Comparison of ENCODE assay signal across 1 cellular context in the genomic region with DNA sequence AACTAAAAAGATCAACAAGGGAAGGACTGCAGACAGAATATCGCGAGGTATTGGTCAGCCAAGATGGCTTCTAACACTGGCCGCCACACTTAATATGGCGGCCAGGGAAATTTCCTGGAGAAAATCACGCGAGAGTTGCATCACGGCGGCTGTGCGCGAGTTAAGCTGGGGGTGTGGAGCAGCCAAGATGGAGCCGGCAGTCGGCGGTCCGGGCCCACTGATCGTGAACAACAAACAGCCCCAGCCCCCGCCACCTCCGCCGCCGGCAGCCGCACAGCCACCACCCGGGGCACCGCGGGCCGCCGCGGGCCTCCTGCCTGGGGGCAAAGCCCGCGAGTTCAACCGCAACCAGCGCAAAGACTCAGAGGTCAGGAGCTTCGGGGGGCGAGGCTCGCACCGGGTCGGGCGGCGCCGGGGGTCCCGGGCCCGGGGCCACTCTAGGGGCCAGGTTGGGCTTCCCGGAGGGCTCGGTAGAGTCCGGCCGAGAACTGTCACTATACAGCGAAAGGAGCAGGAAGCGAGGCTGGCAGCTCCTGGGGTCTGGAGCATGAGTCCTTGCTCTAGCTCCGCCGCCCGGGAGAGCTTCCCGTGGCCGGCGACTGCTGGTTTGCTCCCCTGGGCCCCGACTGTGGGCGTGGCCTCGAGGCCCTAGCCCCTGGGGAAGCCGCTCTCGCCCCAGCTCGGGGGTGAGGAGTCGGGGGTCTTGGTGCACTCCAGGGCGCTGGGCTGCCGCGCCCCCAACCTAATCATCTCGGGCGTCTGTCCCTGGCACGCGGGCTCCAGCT.
TF ChIP-seq lines count a peak whose summit lies in the region.

A gene with protein sequence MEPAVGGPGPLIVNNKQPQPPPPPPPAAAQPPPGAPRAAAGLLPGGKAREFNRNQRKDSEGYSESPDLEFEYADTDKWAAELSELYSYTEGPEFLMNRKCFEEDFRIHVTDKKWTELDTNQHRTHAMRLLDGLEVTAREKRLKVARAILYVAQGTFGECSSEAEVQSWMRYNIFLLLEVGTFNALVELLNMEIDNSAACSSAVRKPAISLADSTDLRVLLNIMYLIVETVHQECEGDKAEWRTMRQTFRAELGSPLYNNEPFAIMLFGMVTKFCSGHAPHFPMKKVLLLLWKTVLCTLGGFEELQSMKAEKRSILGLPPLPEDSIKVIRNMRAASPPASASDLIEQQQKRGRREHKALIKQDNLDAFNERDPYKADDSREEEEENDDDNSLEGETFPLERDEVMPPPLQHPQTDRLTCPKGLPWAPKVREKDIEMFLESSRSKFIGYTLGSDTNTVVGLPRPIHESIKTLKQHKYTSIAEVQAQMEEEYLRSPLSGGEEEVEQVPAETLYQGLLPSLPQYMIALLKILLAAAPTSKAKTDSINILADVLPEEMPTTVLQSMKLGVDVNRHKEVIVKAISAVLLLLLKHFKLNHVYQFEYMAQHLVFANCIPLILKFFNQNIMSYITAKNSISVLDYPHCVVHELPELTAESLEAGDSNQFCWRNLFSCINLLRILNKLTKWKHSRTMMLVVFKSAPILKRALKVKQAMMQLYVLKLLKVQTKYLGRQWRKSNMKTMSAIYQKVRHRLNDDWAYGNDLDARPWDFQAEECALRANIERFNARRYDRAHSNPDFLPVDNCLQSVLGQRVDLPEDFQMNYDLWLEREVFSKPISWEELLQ (plus strand): TSS at position 174 of the 785 bp plus-strand sequence. CDS start 14 bp downstream, at position 188.

TF ChIP-seq in HepG2, 621 proteins besides CTCF, POLR2A, EP300 and RAD21 (continued from another document and continues in another):
- TF ChIP-seq, protein P1, sequence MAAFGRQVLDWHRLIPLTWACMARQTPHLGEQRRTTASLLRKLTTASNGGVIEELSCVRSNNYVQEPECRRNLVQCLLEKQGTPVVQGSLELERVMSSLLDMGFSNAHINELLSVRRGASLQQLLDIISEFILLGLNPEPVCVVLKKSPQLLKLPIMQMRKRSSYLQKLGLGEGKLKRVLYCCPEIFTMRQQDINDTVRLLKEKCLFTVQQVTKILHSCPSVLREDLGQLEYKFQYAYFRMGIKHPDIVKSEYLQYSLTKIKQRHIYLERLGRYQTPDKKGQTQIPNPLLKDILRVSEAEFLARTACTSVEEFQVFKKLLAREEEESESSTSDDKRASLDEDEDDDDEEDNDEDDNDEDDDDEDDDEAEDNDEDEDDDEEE (CRISPR knock-in tag; IDR thresholded peaks at IDR 0.05), result no peak
- TF ChIP-seq KDM5B (CRISPR knock-in tag; IDR thresholded peaks at IDR 0.05; ENCODE audit: borderline replicate concordance) (peak; percentile 74; the same call in 1 of the 2 replicates), EZH2 (conservative IDR thresholded peaks at IDR 0.05; ENCODE audit: low read depth, low read length) (no peak), TP53 (CRISPR knock-in tag; conservative IDR thresholded peaks at IDR 0.05) (0 out of 2 replicates have a peak, but pooled peaks have one; percentile 30), ZNF878 (CRISPR knock-in tag; IDR thresholded peaks at IDR 0.05) (no peak), NFIC (IDR thresholded peaks at IDR 0.05; ENCODE audit: low read length) (0 out of 2 replicates have a peak, but pooled peaks have one; percentile 37), YEATS4 (CRISPR knock-in tag; IDR thresholded peaks at IDR 0.05; ENCODE audit: borderline replicate concordance) (no peak), U2AF1 (optimal IDR thresholded peaks at IDR 0.05; ENCODE audit: low read depth, low read length) (peak; percentile 48), ZFP36L1 (CRISPR knock-in tag; IDR thresholded peaks at IDR 0.05) (no peak), CENPT (CRISPR knock-in tag; IDR thresholded peaks at IDR 0.05; ENCODE audit: low read depth) (no peak), ZZZ3 (CRISPR knock-in tag; IDR thresholded peaks at IDR 0.05; ENCODE audit: borderline replicate concordance) (no peak), TAF15 (IDR thresholded peaks at IDR 0.05; ENCODE audit: low read depth, low read length, poor library complexity, severe bottlenecking) (no peak), ZMYM3 (CRISPR knock-in tag; IDR thresholded peaks at IDR 0.05) (no peak), MAFK (conservative IDR thresholded peaks at IDR 0.05 in 1 of 2, IDR thresholded peaks at IDR 0.05 in 1 of 2; ENCODE audit: low read length in 2 of 2) (no peak), ZMYM4 (CRISPR knock-in tag; IDR thresholded peaks at IDR 0.05) (peak; percentile 81), ZNF766 (CRISPR knock-in tag; IDR thresholded peaks at IDR 0.05; ENCODE audit: borderline replicate concordance) (peak; percentile 74; the same call in 1 of the 2 replicates), HCFC1 (IDR thresholded peaks at IDR 0.05; ENCODE audit: low read depth, low read length) (peak; percentile 93), ZNF260 (CRISPR knock-in tag; IDR thresholded peaks at IDR 0.05; ENCODE audit: borderline replicate concordance, low read depth) (no peak), ISL2 (CRISPR knock-in tag; IDR thresholded peaks at IDR 0.05) (peak; percentile 36; the same call in 1 of the 2 replicates), KLF12 (CRISPR knock-in tag; IDR thresholded peaks at IDR 0.05; ENCODE audit: borderline replicate concordance) (0 out of 2 replicates have a peak, but pooled peaks have one; percentile 52), ZNF468 (CRISPR knock-in tag; IDR thresholded peaks at IDR 0.05) (no peak), CEBPG (CRISPR knock-in tag; IDR thresholded peaks at IDR 0.05) (peak; percentile 80)
- TF ChIP-seq, protein P2, sequence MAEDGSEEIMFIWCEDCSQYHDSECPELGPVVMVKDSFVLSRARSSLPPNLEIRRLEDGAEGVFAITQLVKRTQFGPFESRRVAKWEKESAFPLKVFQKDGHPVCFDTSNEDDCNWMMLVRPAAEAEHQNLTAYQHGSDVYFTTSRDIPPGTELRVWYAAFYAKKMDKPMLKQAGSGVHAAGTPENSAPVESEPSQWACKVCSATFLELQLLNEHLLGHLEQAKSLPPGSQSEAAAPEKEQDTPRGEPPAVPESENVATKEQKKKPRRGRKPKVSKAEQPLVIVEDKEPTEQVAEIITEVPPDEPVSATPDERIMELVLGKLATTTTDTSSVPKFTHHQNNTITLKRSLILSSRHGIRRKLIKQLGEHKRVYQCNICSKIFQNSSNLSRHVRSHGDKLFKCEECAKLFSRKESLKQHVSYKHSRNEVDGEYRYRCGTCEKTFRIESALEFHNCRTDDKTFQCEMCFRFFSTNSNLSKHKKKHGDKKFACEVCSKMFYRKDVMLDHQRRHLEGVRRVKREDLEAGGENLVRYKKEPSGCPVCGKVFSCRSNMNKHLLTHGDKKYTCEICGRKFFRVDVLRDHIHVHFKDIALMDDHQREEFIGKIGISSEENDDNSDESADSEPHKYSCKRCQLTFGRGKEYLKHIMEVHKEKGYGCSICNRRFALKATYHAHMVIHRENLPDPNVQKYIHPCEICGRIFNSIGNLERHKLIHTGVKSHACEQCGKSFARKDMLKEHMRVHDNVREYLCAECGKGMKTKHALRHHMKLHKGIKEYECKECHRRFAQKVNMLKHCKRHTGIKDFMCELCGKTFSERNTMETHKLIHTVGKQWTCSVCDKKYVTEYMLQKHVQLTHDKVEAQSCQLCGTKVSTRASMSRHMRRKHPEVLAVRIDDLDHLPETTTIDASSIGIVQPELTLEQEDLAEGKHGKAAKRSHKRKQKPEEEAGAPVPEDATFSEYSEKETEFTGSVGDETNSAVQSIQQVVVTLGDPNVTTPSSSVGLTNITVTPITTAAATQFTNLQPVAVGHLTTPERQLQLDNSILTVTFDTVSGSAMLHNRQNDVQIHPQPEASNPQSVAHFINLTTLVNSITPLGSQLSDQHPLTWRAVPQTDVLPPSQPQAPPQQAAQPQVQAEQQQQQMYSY (CRISPR knock-in tag; IDR thresholded peaks at IDR 0.05), result peak; percentile 45; the same call in 1 of the 2 replicates
- TF ChIP-seq, protein P3, sequence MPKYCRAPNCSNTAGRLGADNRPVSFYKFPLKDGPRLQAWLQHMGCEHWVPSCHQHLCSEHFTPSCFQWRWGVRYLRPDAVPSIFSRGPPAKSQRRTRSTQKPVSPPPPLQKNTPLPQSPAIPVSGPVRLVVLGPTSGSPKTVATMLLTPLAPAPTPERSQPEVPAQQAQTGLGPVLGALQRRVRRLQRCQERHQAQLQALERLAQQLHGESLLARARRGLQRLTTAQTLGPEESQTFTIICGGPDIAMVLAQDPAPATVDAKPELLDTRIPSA (CRISPR knock-in tag; IDR thresholded peaks at IDR 0.05; ENCODE audit: borderline replicate concordance), result 0 out of 2 replicates have a peak, but pooled peaks have one; percentile 42
- TF ChIP-seq, protein P4, sequence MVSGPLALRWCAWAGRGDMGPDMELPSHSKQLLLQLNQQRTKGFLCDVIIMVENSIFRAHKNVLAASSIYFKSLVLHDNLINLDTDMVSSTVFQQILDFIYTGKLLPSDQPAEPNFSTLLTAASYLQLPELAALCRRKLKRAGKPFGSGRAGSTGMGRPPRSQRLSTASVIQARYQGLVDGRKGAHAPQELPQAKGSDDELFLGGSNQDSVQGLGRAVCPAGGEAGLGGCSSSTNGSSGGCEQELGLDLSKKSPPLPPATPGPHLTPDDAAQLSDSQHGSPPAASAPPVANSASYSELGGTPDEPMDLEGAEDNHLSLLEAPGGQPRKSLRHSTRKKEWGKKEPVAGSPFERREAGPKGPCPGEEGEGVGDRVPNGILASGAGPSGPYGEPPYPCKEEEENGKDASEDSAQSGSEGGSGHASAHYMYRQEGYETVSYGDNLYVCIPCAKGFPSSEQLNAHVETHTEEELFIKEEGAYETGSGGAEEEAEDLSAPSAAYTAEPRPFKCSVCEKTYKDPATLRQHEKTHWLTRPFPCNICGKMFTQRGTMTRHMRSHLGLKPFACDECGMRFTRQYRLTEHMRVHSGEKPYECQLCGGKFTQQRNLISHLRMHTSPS (CRISPR knock-in tag; IDR thresholded peaks at IDR 0.05; ENCODE audit: low read depth), result no peak
- TF ChIP-seq, protein P5, sequence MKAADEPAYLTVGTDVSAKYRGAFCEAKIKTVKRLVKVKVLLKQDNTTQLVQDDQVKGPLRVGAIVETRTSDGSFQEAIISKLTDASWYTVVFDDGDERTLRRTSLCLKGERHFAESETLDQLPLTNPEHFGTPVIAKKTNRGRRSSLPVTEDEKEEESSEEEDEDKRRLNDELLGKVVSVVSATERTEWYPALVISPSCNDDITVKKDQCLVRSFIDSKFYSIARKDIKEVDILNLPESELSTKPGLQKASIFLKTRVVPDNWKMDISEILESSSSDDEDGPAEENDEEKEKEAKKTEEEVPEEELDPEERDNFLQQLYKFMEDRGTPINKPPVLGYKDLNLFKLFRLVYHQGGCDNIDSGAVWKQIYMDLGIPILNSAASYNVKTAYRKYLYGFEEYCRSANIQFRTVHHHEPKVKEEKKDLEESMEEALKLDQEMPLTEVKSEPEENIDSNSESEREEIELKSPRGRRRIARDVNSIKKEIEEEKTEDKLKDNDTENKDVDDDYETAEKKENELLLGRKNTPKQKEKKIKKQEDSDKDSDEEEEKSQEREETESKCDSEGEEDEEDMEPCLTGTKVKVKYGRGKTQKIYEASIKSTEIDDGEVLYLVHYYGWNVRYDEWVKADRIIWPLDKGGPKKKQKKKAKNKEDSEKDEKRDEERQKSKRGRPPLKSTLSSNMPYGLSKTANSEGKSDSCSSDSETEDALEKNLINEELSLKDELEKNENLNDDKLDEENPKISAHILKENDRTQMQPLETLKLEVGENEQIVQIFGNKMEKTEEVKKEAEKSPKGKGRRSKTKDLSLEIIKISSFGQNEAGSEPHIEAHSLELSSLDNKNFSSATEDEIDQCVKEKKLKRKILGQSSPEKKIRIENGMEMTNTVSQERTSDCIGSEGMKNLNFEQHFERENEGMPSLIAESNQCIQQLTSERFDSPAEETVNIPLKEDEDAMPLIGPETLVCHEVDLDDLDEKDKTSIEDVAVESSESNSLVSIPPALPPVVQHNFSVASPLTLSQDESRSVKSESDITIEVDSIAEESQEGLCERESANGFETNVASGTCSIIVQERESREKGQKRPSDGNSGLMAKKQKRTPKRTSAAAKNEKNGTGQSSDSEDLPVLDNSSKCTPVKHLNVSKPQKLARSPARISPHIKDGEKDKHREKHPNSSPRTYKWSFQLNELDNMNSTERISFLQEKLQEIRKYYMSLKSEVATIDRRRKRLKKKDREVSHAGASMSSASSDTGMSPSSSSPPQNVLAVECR (CRISPR knock-in tag; IDR thresholded peaks at IDR 0.05; ENCODE audit: borderline replicate concordance), result peak; percentile 91
- TF ChIP-seq, protein P6, sequence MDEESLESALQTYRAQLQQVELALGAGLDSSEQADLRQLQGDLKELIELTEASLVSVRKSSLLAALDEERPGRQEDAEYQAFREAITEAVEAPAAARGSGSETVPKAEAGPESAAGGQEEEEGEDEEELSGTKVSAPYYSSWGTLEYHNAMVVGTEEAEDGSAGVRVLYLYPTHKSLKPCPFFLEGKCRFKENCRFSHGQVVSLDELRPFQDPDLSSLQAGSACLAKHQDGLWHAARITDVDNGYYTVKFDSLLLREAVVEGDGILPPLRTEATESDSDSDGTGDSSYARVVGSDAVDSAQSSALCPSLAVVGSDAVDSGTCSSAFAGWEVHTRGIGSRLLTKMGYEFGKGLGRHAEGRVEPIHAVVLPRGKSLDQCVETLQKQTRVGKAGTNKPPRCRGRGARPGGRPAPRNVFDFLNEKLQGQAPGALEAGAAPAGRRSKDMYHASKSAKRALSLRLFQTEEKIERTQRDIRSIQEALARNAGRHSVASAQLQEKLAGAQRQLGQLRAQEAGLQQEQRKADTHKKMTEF (CRISPR knock-in tag; IDR thresholded peaks at IDR 0.05), result peak; percentile 75; the same call in 1 of the 2 replicates
- TF ChIP-seq, protein P7, sequence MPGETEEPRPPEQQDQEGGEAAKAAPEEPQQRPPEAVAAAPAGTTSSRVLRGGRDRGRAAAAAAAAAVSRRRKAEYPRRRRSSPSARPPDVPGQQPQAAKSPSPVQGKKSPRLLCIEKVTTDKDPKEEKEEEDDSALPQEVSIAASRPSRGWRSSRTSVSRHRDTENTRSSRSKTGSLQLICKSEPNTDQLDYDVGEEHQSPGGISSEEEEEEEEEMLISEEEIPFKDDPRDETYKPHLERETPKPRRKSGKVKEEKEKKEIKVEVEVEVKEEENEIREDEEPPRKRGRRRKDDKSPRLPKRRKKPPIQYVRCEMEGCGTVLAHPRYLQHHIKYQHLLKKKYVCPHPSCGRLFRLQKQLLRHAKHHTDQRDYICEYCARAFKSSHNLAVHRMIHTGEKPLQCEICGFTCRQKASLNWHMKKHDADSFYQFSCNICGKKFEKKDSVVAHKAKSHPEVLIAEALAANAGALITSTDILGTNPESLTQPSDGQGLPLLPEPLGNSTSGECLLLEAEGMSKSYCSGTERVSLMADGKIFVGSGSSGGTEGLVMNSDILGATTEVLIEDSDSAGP (CRISPR knock-in tag; IDR thresholded peaks at IDR 0.05; ENCODE audit: borderline replicate concordance), result peak; percentile 88; the same call in 1 of the 2 replicates
- TF ChIP-seq, protein P8, sequence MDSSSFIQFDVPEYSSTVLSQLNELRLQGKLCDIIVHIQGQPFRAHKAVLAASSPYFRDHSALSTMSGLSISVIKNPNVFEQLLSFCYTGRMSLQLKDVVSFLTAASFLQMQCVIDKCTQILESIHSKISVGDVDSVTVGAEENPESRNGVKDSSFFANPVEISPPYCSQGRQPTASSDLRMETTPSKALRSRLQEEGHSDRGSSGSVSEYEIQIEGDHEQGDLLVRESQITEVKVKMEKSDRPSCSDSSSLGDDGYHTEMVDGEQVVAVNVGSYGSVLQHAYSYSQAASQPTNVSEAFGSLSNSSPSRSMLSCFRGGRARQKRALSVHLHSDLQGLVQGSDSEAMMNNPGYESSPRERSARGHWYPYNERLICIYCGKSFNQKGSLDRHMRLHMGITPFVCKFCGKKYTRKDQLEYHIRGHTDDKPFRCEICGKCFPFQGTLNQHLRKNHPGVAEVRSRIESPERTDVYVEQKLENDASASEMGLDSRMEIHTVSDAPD (CRISPR knock-in tag; IDR thresholded peaks at IDR 0.05), result 0 out of 2 replicates have a peak, but pooled peaks have one; percentile 42
- TF ChIP-seq, protein P9, sequence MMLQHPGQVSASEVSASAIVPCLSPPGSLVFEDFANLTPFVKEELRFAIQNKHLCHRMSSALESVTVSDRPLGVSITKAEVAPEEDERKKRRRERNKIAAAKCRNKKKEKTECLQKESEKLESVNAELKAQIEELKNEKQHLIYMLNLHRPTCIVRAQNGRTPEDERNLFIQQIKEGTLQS (CRISPR knock-in tag; IDR thresholded peaks at IDR 0.05), result peak; percentile 63; the same call in 1 of the 2 replicates
